13 cellular contexts compared by ENCODE assay signal in genomic region chr1:117673405-117673804, GRCh38.
DNase-seq lines count a peak whose midpoint lies in the region; ATAC-seq, FAIRE-seq and TF ChIP-seq lines count a peak whose summit lies in the region.
"Had no signal": no experiment of that assay in that cellular context is flagged by ENCODE, and none has a peak within 500 bp of the region (broad histone marks: within the 10 kb centered on the region; RNA-seq: fewer than 3 reads in every experiment).

No MANE protein-coding gene starts in this region.

- no peaks in the 10 kb centered on the region for H3K27me3 ChIP-seq in adipocyte (replicated peaks; ENCODE audit: control insufficient read depth, insufficient read depth, low read length)

- H3K9me3 ChIP-seq in adipocyte (ENCODE audit: control insufficient read depth, low read length) (no peaks in the 10 kb centered on the region), mucosa of descending colon (no peaks in the 10 kb centered on the region)

- no peak overlapping the region for H3K9ac ChIP-seq in adipocyte (ENCODE audit: low read length)

- no peak for TF ChIP-seq CTCF in AG09309 (IDR thresholded peaks at IDR 0.05; ENCODE audit: control insufficient read depth, insufficient read depth, low read depth, low read length, missing control alignments)
- TF ChIP-seq CTCF in mucosa of descending colon (IDR thresholded peaks at IDR 0.05), result no peak
- TF ChIP-seq CTCF in D721Med (IDR thresholded peaks at IDR 0.05; ENCODE audit: insufficient read depth, missing control alignments), result no peak

- H3K4me3 ChIP-seq in AG09309 (ENCODE audit: control insufficient read depth, low read depth, low read length) (no peak overlapping the region), adipocyte (ENCODE audit: low read length) (no peak overlapping the region), mucosa of descending colon (no peak overlapping the region)

- FAIRE-seq in D721Med (lab: Jason Lieb, UNC), result no peak
- FAIRE-seq: frontal cortex, TTC549 had no signal

- H3K36me3 ChIP-seq in adipocyte (ENCODE audit: control insufficient read depth, insufficient read depth, low read length, severe bottlenecking) (no peaks in the 10 kb centered on the region), mucosa of descending colon (ENCODE audit: low read depth) (no peaks in the 10 kb centered on the region)

- H3K4me1 ChIP-seq in adipocyte (ENCODE audit: control insufficient read depth, insufficient read depth, low read length) (peaks cover 43% of the 10 kb centered on the region), mucosa of descending colon (ENCODE audit: low read depth) (peaks cover 29% of the 10 kb centered on the region)

- intact Hi-C loops in mucosa of descending colon (cut with DNase I, micrococcal nuclease), result loop anchor here in 1 of 2 donors (10.0 kb wide), 1 partner anchor 59 kb away; no protein-coding TSS in a partner anchor

- DNase-seq in AG09309 (ENCODE audit: low read depth) (peak; percentile 63), HCEC 1CT (peak; percentile 91), adipocyte (ENCODE audit: low read depth) (peak; percentile 30), iris pigment epithelial cell (ENCODE audit: low read depth) (peak; percentile 92), mucosa of descending colon (no peak), D721Med (ENCODE audit: insufficient read length, low spot score) (no peak), anterior cingulate cortex (lab: John Stamatoyannopoulos, UW) (no peak)
- DNase-seq: activated T-cell treated with anti-CD3 and anti-CD28 coated beads, Interleukin-2, amount 50 U/mL, for 48 hours; NCI-H2227 treated with DMSO at 0.1 percent for 48 hours; nucleus accumbens had no signal

- ATAC-seq in mucosa of descending colon, result no peak
- no peak for ATAC-seq in GM18502 (IDR thresholded peaks at IDR 0.05; ENCODE audit: poor library complexity, unreplicated experiment)

Comparison
In these comparisons a context has a peak if more than half of its experiments do, and no peak if none do; other contexts are left out.
1. DNase-seq: peak in AG09309 (single experiment), HCEC 1CT (single experiment), adipocyte (single experiment) and iris pigment epithelial cell (single experiment); none in mucosa of descending colon (0 of 3), D721Med (single experiment) and anterior cingulate cortex (0 of 58).